In the genomic region with DNA sequence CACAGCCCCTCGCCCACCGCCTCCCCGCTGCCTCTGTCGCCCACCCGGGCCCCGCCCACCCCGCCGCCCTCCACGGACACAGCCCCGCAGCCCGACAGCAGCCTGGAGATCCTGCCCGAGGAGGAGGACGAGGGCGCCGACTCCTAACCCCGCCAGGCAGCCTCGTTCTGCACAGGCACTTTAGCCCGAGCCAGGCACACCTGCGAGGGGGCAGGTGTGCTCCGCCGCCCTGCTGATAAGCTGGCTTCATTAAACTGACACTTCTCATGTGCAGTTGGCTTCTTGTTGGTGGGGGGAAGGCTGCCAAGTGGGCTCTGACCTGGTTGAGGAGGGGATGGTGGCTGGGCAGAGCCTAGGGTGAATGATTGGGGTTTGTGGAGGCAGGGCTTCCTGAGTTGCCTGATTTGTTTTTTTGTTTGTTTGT, we compare ENCODE assay signal across 1 cellular context.
TF ChIP-seq lines count a peak whose summit lies in the region.

No MANE protein-coding gene starts in this region.

TF ChIP-seq in GM12878, 131 proteins besides CTCF, POLR2A, EP300 and RAD21:
- TF ChIP-seq, protein P1, sequence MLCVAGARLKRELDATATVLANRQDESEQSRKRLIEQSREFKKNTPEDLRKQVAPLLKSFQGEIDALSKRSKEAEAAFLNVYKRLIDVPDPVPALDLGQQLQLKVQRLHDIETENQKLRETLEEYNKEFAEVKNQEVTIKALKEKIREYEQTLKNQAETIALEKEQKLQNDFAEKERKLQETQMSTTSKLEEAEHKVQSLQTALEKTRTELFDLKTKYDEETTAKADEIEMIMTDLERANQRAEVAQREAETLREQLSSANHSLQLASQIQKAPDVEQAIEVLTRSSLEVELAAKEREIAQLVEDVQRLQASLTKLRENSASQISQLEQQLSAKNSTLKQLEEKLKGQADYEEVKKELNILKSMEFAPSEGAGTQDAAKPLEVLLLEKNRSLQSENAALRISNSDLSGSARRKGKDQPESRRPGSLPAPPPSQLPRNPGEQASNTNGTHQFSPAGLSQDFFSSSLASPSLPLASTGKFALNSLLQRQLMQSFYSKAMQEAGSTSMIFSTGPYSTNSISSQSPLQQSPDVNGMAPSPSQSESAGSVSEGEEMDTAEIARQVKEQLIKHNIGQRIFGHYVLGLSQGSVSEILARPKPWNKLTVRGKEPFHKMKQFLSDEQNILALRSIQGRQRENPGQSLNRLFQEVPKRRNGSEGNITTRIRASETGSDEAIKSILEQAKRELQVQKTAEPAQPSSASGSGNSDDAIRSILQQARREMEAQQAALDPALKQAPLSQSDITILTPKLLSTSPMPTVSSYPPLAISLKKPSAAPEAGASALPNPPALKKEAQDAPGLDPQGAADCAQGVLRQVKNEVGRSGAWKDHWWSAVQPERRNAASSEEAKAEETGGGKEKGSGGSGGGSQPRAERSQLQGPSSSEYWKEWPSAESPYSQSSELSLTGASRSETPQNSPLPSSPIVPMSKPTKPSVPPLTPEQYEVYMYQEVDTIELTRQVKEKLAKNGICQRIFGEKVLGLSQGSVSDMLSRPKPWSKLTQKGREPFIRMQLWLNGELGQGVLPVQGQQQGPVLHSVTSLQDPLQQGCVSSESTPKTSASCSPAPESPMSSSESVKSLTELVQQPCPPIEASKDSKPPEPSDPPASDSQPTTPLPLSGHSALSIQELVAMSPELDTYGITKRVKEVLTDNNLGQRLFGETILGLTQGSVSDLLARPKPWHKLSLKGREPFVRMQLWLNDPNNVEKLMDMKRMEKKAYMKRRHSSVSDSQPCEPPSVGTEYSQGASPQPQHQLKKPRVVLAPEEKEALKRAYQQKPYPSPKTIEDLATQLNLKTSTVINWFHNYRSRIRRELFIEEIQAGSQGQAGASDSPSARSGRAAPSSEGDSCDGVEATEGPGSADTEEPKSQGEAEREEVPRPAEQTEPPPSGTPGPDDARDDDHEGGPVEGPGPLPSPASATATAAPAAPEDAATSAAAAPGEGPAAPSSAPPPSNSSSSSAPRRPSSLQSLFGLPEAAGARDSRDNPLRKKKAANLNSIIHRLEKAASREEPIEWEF (IDR thresholded peaks at IDR 0.05; ENCODE audit: insufficient replicate concordance, low read depth, low read length): no peak
- TF ChIP-seq HDGF (IDR thresholded peaks at IDR 0.05) (peak; percentile 61; the same call in 1 of the 2 replicates), ZNF687 (IDR thresholded peaks at IDR 0.05) (0 out of 2 replicates have a peak, but pooled peaks have one; percentile 27)
